8 cellular contexts compared by ENCODE assay signal in the genomic region with DNA sequence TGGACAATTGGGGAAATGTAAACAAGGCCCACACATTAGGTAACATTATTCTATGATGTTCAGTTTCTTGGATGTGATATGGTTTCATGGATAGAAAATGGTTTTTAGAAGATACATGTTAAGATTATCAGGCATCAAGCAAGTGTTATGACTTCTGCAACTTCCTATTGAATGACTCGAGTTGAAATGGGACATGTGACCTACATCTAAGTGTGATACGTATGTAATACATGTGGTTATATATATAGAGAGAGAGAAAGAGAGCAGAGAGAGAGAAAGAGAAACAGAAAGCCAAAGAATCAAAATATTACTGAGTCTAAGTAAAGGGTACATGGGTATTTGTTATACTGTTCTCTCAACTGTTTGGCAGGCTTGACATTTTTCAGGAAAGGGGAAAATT. TPM values are rescaled to one million over a fixed set of nuclear protein-coding genes. Genes with fewer than 3 reads are reported as not detected.
DNase-seq lines count a peak whose midpoint lies in the region; ATAC-seq and TF ChIP-seq lines count a peak whose summit lies in the region.

No MANE protein-coding gene starts in this region.

- no peaks in the 10 kb centered on the region for H3K9me2 ChIP-seq in SU-DHL-6 (replicated peaks; ENCODE audit: insufficient read depth, low read length)

- peaks cover 10 to 16% of the 10 kb centered on the region in 2 donors for H3K36me3 Mint-ChIP-seq in CD14-positive monocyte

- peak overlapping the region; percentile 82 for H3K4me2 ChIP-seq in SU-DHL-6 (ENCODE audit: low read depth, low read length, poor library complexity, severe bottlenecking)

- no peak for DNase-seq in CD14-positive monocyte (ENCODE audit: low spot score)
- no peak for DNase-seq in DMS153 treated with DMSO at 0.1 percent for 48 hours (lab: John Stamatoyannopoulos, UW; ENCODE audit: unreplicated experiment)
- no peak for DNase-seq in stimulated activated CD4-positive, alpha-beta T cell treated with anti-CD3 and anti-CD28 coated beads, Interleukin-4, amount 100 ng/mL, for 1 hour
- DNase-seq in activated CD4-positive, alpha-beta T cell treated with anti-CD3 and anti-CD28 coated beads for 1 hour, result no peak
- no peak for DNase-seq in 8988T

- H3K4me3 Mint-ChIP-seq in CD14-positive monocyte, result peak overlapping the region; percentile 95 to 96

- H3K4me1 Mint-ChIP-seq in CD14-positive monocyte, result peaks cover 23% of the 10 kb centered on the region

- H3F3A ChIP-seq in SU-DHL-6 (ENCODE audit: insufficient read depth), result 0 out of 2 replicates have a peak, but pooled peaks cover 3% of the 10 kb centered on the region

- ATAC-seq in GM21526 (IDR thresholded peaks at IDR 0.05; ENCODE audit: low FRiP score, unreplicated experiment), result peak; percentile 29

- H3K27me3 ChIP-seq in SU-DHL-6 (ENCODE audit: low read length) (no peaks in the 10 kb centered on the region), iPS-20b (ENCODE audit: insufficient read depth, low read length) (no peaks in the 10 kb centered on the region)

- H4K20me1 ChIP-seq in SU-DHL-6 (ENCODE audit: low read depth, low read length), result no peaks in the 10 kb centered on the region; the same call in 1 of the 2 replicates

- H3K27ac ChIP-seq in SU-DHL-6 (ENCODE audit: low read depth, low read length) (no peak overlapping the region), iPS-20b (ENCODE audit: low read length) (no peak overlapping the region)

- peaks cover 60% of the 10 kb centered on the region for H3K79me2 ChIP-seq in SU-DHL-6 (ENCODE audit: insufficient read depth, low read length)

- H3K36me3 ChIP-seq in SU-DHL-6 (ENCODE audit: low read length), result no peaks in the 10 kb centered on the region
- peaks cover 9% of the 10 kb centered on the region; the same call in 1 of the 2 replicates for H3K36me3 ChIP-seq in iPS-20b (ENCODE audit: insufficient read depth, low read depth, low read length)

- peaks cover 10% of the 10 kb centered on the region for H3K4me1 ChIP-seq in iPS-20b (ENCODE audit: insufficient read depth, low read length)

- TF ChIP-seq CTCF in CD14-positive monocyte (IDR thresholded peaks at IDR 0.05), result no peak
- no peak for TF ChIP-seq CTCF in SU-DHL-6 (IDR thresholded peaks at IDR 0.05; ENCODE audit: insufficient read depth, low read length, poor library complexity, severe bottlenecking)

- peak overlapping the region; percentile 67 to 96 (median 83) for H3K27ac Mint-ChIP-seq in CD14-positive monocyte

- no peak overlapping the region for H2AFZ ChIP-seq in SU-DHL-6 (ENCODE audit: low read depth, low read length, severe bottlenecking)

- intact Hi-C loops in CD14-positive monocyte (cut with micrococcal nuclease), result loop anchor here (2.0 to 10.0 kb wide), 4 partner anchors 28 to 184 kb away; a partner anchor contains a TSS

- peaks cover 0 to 4% (median 0%) of the 10 kb centered on the region in 7 donors for H3K9me3 Mint-ChIP-seq in CD14-positive monocyte

- peaks cover 0 to 3% (median 2%) of the 10 kb centered on the region in 3 donors for H3K27me3 Mint-ChIP-seq in CD14-positive monocyte (ENCODE audit: low read depth in 3 of 3)

- H3K9me3 ChIP-seq in SU-DHL-6 (ENCODE audit: insufficient read depth, low read length) (no peaks in the 10 kb centered on the region), iPS-20b (ENCODE audit: insufficient read depth, low read depth, low read length) (no peaks in the 10 kb centered on the region)

- H3K4me3 ChIP-seq in SU-DHL-6 (ENCODE audit: insufficient read depth, low read length, poor library complexity, severe bottlenecking) (no peak overlapping the region), iPS-20b (ENCODE audit: low read length) (peak overlapping the region; percentile 89)

- peak overlapping the region; percentile 78 for H3K9ac ChIP-seq in SU-DHL-6 (ENCODE audit: low read length)
- H3K9ac ChIP-seq in iPS-20b (ENCODE audit: low read depth, low read length), result peak overlapping the region; percentile 86; the same call in 1 of the 2 replicates

RNA-seq across cellular contexts. Expression of a gene that starts 1.7 kb away (rescaled TPM):
- polyA plus RNA-seq in CD14-positive monocyte, result 10 to 100 TPM; 25.4 to 31.6 TPM

RNA-seq across cellular contexts. Expression of a gene that starts 29.5 kb away (rescaled TPM):
- polyA plus RNA-seq in CD14-positive monocyte, result 10 to 100 TPM; 19.0 to 23.2 TPM

RNA-seq across cellular contexts. Expression of a gene that starts 32.4 kb away (rescaled TPM):
- not detected for polyA plus RNA-seq in CD14-positive monocyte
